ENCODE assay signal across 25 cellular contexts in the genomic region with DNA sequence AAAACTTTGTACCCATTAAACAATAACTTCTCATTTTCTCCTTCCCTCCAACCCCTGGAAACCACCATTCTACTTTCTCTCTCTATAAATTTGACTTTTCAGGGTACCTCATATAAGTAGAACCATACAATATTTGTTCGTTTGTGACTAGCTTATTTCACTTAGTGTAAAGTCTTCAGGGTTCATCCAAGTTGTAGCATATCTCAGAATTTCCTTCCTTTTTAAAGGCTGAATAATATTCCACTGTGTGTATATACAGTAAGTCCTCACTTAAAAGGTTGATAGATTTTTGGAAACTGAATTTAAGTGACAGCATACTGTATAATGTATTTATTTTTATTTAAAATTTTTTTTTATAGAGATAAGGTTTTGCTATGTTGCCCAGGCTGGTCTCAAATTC.
"Had no signal": no experiment of that assay in that cellular context is flagged by ENCODE, and none has a peak within 500 bp of the region (broad histone marks: within the 10 kb centered on the region; RNA-seq: fewer than 3 reads in every experiment).

No MANE protein-coding gene starts in this region.

- H3K4me1 ChIP-seq: ascending aorta, body of pancreas, SJCRH30 had no signal

- H3K27me3 ChIP-seq: ascending aorta, body of pancreas, Peyer's patch, SJCRH30 had no signal

- DNase-seq: activated B cell treated with CpG ODN at 0.5 μM for 24 hours; activated CD4-positive, alpha-beta memory T cell treated with anti-CD3 and anti-CD28 coated beads, Interleukin-2, amount 10 ng/mL, durations not matched to agents 7 days and 5 days; activated CD4-positive, alpha-beta T cell treated with anti-CD3 and anti-CD28 coated beads for 1 hour; activated CD4-positive, alpha-beta T cell treated with anti-CD3 and anti-CD28 coated beads, Interleukin-2, amount 50 U/mL, for 1 hour; activated CD8-positive, alpha-beta memory T cell treated with anti-CD3 and anti-CD28 coated beads, Interleukin-2, amount 50 U/mL, for 48 hours; activated naive CD4-positive, alpha-beta T cell treated with anti-CD3 and anti-CD28 coated beads, Interleukin-2, amount 50 U/mL, for 16 hours; activated naive CD8-positive, alpha-beta T cell treated with anti-CD3 and anti-CD28 coated beads, Interleukin-2, amount 50 U/mL, for 24 hours; activated T-cell treated with anti-CD3 and anti-CD28 coated beads, Interleukin-2, amount 50 U/mL, for 1 hour; amniotic stem cell; body of pancreas; central memory CD4-positive, alpha-beta T cell; Kasumi-1; NCI-H1105 treated with DMSO at 0.1 percent for 48 hours; NCI-H1436 treated with DMSO at 0.1 percent for 48 hours; NCI-H187; NCI-H2081; NCI-H510A treated with DMSO at 0.1 percent for 48 hours; NCI-H69; Peyer's patch; Right ventricle myocardium superior; SJCRH30; T-helper 2 cell; T1000 had no signal

- H3K27me3 Mint-ChIP-seq: activated B cell treated with CpG ODN at 0.5 μM for 24 hours; activated CD4-positive, alpha-beta memory T cell treated with anti-CD3 and anti-CD28 coated beads, Interleukin-2, amount 10 ng/mL, durations not matched to agents 7 days and 5 days; activated naive CD8-positive, alpha-beta T cell treated with anti-CD3 and anti-CD28 coated beads, Interleukin-2, amount 50 U/mL, for 24 hours had no signal

- H3K27ac Mint-ChIP-seq: activated B cell treated with CpG ODN at 0.5 μM for 24 hours; activated CD4-positive, alpha-beta memory T cell treated with anti-CD3 and anti-CD28 coated beads, Interleukin-2, amount 10 ng/mL, durations not matched to agents 7 days and 5 days; activated naive CD8-positive, alpha-beta T cell treated with anti-CD3 and anti-CD28 coated beads, Interleukin-2, amount 50 U/mL, for 24 hours had no signal

- H3K4me3 Mint-ChIP-seq: activated B cell treated with CpG ODN at 0.5 μM for 24 hours; activated CD4-positive, alpha-beta memory T cell treated with anti-CD3 and anti-CD28 coated beads, Interleukin-2, amount 10 ng/mL, durations not matched to agents 7 days and 5 days; activated naive CD8-positive, alpha-beta T cell treated with anti-CD3 and anti-CD28 coated beads, Interleukin-2, amount 50 U/mL, for 24 hours had no signal

- ATAC-seq: activated naive CD8-positive, alpha-beta T cell treated with anti-CD3 and anti-CD28 coated beads, Interleukin-2, amount 50 U/mL, for 24 hours; body of pancreas had no signal

- H3K4me3 ChIP-seq: ascending aorta, body of pancreas, Peyer's patch, SJCRH30 had no signal

- H3K9me3 ChIP-seq: ascending aorta, body of pancreas, Peyer's patch, SJCRH30 had no signal

- H3K9me3 Mint-ChIP-seq: activated B cell treated with CpG ODN at 0.5 μM for 24 hours; activated CD4-positive, alpha-beta memory T cell treated with anti-CD3 and anti-CD28 coated beads, Interleukin-2, amount 10 ng/mL, durations not matched to agents 7 days and 5 days; activated naive CD8-positive, alpha-beta T cell treated with anti-CD3 and anti-CD28 coated beads, Interleukin-2, amount 50 U/mL, for 24 hours had no signal

- H3K27ac ChIP-seq: ascending aorta, body of pancreas, RWPE1, SJCRH30 had no signal

- H3K36me3 ChIP-seq: SJCRH30 had no signal
